ENCODE assay signal across 8 cellular contexts in the genomic region with DNA sequence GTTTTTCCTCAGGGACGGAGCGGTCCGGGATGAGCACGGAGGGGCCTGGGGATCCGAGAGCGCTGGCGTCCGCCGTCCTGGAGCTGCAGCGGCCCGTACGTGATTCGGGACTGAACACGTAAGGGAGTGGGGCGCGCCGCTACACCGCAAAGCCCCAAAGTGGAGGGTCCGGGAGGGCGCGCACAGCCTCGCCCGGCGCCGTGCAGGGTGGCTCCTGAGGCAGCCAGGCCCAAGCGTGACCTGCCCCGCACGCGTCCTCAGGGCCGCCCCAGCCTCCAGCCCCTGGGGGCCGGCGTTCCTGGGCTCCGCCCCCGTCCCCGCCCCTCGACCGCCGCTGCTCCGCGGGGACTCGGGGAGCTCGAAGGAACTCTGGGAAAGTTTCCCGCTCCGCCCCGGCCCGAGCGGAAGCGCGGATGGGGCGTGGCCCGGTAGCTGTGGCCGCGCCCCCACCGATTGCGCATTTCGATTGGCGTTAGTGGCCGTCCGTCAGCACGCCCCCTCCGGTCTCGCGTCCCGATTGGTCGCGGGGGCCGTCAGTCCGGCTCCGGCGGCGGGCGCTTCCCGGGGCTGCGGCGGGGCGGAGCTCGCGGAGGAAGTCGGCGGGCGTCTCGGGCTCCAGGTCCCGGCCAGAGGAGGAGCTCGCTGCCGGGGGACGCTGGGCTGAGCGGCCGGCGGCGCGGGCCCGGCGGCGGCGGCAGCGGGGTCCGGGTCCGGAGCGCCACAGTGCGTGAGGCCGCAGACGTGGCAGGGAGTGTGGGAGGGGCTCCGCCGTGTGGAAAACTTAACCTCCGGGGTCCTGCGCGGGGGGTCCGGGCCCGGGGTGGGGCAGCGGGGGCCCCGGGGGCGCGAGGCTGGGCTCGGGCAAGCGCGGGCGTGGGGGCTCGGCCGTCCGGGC. TPM values are rescaled to one million over a fixed set of nuclear protein-coding genes. Genes with fewer than 3 reads are reported as not detected.
DNase-seq lines count a peak whose midpoint lies in the region; ATAC-seq, FAIRE-seq and TF ChIP-seq lines count a peak whose summit lies in the region.

A gene (minus strand): TSS at position 270 of the 895 bp plus-strand sequence. CDS start 539 bp downstream, outside the sequence.
A gene (plus strand): TSS at position 620 of the 895 bp plus-strand sequence. CDS start 103 bp downstream, at position 723.

- no peaks in the 10 kb centered on the region for H3K27me3 Mint-ChIP-seq in neural progenitor cell (ENCODE audit: insufficient read depth, low read depth)

- peak within 1 kb of the TSS; percentile 98 for H3K4me3 Mint-ChIP-seq in neural progenitor cell

- H3K9me3 ChIP-seq in MM.1S (replicated peaks; ENCODE audit: insufficient read depth, low read length): no peaks in the 10 kb centered on the region
- H3K9me3 ChIP-seq in neural progenitor cell (ENCODE audit: low read depth): no peaks in the 10 kb centered on the region
- H3K9me3 ChIP-seq in stomach smooth muscle (ENCODE audit: control insufficient read depth in 2 of 2, low read length in 2 of 2): no peaks in the 10 kb centered on the region

- peak within 1 kb of the TSS; percentile 92 for H3K27ac Mint-ChIP-seq in neural progenitor cell

- peak; percentile 41 for FAIRE-seq in G401.6 (lab: Jason Lieb, UNC)

- peaks cover 31% of the 10 kb centered on the region for H3K4me1 Mint-ChIP-seq in neural progenitor cell

- peak within 1 kb of the TSS; percentile 96 for H3K4me3 ChIP-seq in MM.1S (ENCODE audit: low read length)
- H3K4me3 ChIP-seq in neural progenitor cell: peak within 1 kb of the TSS; percentile 80
- H3K4me3 ChIP-seq in stomach smooth muscle (ENCODE audit: low read length in 2 of 2): peak within 1 kb of the TSS; percentile 89 to 94

- H3K27me3 ChIP-seq in MM.1S (replicated peaks; ENCODE audit: insufficient read depth, low read length) (no peaks in the 10 kb centered on the region), foreskin keratinocyte (no peaks in the 10 kb centered on the region), neural progenitor cell (no peaks in the 10 kb centered on the region), stomach smooth muscle (ENCODE audit: control insufficient read depth in 1 of 2, insufficient read depth in 2 of 2, low read length in 2 of 2) (no peaks in the 10 kb centered on the region)

- H4K20me1 ChIP-seq in MM.1S (ENCODE audit: insufficient read depth, low read length) (no peaks in the 10 kb centered on the region), neural progenitor cell (ENCODE audit: low read depth) (peaks cover 66% of the 10 kb centered on the region)

- ATAC-seq in foreskin keratinocyte: peak; percentile 88

- H2AFZ ChIP-seq in MM.1S (ENCODE audit: low read length) (peak within 1 kb of the TSS; percentile 77), neural progenitor cell (replicated peaks) (peak within 1 kb of the TSS; percentile 77)

- TF ChIP-seq CTCF in MM.1S (IDR thresholded peaks at IDR 0.05; ENCODE audit: low read length) (no peak), foreskin keratinocyte (conservative IDR thresholded peaks at IDR 0.05) (peak; percentile 24), neural progenitor cell (IDR thresholded peaks at IDR 0.05) (no peak)

- no peaks in the 10 kb centered on the region for H3K9me2 ChIP-seq in MM.1S (replicated peaks; ENCODE audit: insufficient read depth, low read length)

- no peaks in the 10 kb centered on the region for H3K9me3 Mint-ChIP-seq in neural progenitor cell

- H3K9ac ChIP-seq in MM.1S (ENCODE audit: low read length) (peak within 1 kb of the TSS; percentile 89), neural progenitor cell (peak within 1 kb of the TSS; percentile 67), stomach smooth muscle (ENCODE audit: low read length in 2 of 2) (peak within 1 kb of the TSS; percentile 81 to 90)

- H3K36me3 Mint-ChIP-seq in neural progenitor cell: peaks cover 24% of the 10 kb centered on the region

- peak within 1 kb of the TSS; percentile 98 for H3K4me2 ChIP-seq in MM.1S (ENCODE audit: low read depth, low read length)
- H3K4me2 ChIP-seq in neural progenitor cell: peak within 1 kb of the TSS; percentile 89

- H3K36me3 ChIP-seq in MM.1S (replicated peaks; ENCODE audit: insufficient read depth, low read length) (peaks cover 9% of the 10 kb centered on the region; the same call in 1 of the 2 replicates), neural progenitor cell (peaks cover 15% of the 10 kb centered on the region), stomach smooth muscle (ENCODE audit: control insufficient read depth in 2 of 2, insufficient read depth in 2 of 2, low read length in 2 of 2) (peaks cover 13% of the 10 kb centered on the region in 2 donors)

- H3K4me1 ChIP-seq in MM.1S (ENCODE audit: low read length) (peaks cover 48% of the 10 kb centered on the region), foreskin keratinocyte (peaks cover 5% of the 10 kb centered on the region), neural progenitor cell (peaks cover 17% of the 10 kb centered on the region), stomach smooth muscle (ENCODE audit: control insufficient read depth, insufficient read depth, low read length) (peaks cover 31% of the 10 kb centered on the region)

- H3K27ac ChIP-seq in MM.1S (ENCODE audit: low read length) (peak within 1 kb of the TSS; percentile 55), foreskin keratinocyte (peak within 1 kb of the TSS; percentile 56), neural progenitor cell (peak within 1 kb of the TSS; percentile 67), stomach smooth muscle (ENCODE audit: low read length) (peak within 1 kb of the TSS; percentile 53)

- peaks cover 72% of the 10 kb centered on the region for H3K79me2 ChIP-seq in MM.1S (ENCODE audit: low read length)
- H3K79me2 ChIP-seq in neural progenitor cell (ENCODE audit: low read depth): peaks cover 68% of the 10 kb centered on the region

- H3F3A ChIP-seq in MM.1S (ENCODE audit: insufficient read depth, low read length) (peaks cover 26% of the 10 kb centered on the region), neural progenitor cell (ENCODE audit: low read depth) (peaks cover 11% of the 10 kb centered on the region)

- DNase-seq in HCEC 1CT (peak; percentile 98), MM.1S (peak; percentile 99), SHP77 treated with DMSO at 0.1 percent for 48 hours (lab: John Stamatoyannopoulos, UW) (peak; percentile 76), foreskin keratinocyte (peak; percentile 93 to 97), neural progenitor cell (ENCODE audit: low spot score) (peak; percentile 99)
- DNase-seq in activated gamma-delta T cell treated with anti-CD3 and anti-CD28 coated beads, Interleukin-2, amount 50 U/mL, for 16 hours (ENCODE audit: low read depth): peak; percentile 95

RNA-seq across cellular contexts. Expression of the first gene that starts in this region (rescaled TPM):
- total RNA-seq in foreskin keratinocyte: 5.2 and 5.7 TPM in 2 replicates
- 5.6 and 6.4 TPM in 2 replicates for polyA plus RNA-seq in foreskin keratinocyte
- total RNA-seq in neural progenitor cell (ENCODE audit: low replicate concordance): 5.9 and 18.1 TPM in 2 replicates

RNA-seq across cellular contexts. Expression of the second gene that starts in this region (rescaled TPM):
- total RNA-seq in foreskin keratinocyte (62.0 and 64.7 TPM in 2 replicates), neural progenitor cell (ENCODE audit: low replicate concordance) (37.7 and 59.6 TPM in 2 replicates)
- 55.0 and 57.4 TPM in 2 replicates for polyA plus RNA-seq in foreskin keratinocyte

Comparison
In these comparisons a context has a peak if more than half of its experiments do, and no peak if none do; other contexts are left out.
1. Peak in every context shown above with its lines: DNase-seq, ATAC-seq, H3K4me3 ChIP-seq and H3K27ac ChIP-seq.